Comparison of ENCODE assay signal across 8 cellular contexts in genomic region chrX:154444755-154445246, GRCh38. TPM values are rescaled to one million over a fixed set of nuclear protein-coding genes. Genes with fewer than 3 reads are reported as not detected.
DNase-seq lines count a peak whose midpoint lies in the region; ATAC-seq and TF ChIP-seq lines count a peak whose summit lies in the region.

No MANE protein-coding gene starts in this region.

- H3K4me2 ChIP-seq in BLaER1 treated with 17β-estradiol and CSF1 and Interleukin-3, amounts not matched to agents 10 nM and 100 nM = peak overlapping the region; percentile 79 to 91 (median 88)
- peak overlapping the region; percentile 6 for H3K4me2 ChIP-seq in neural cell (ENCODE audit: low read length)

- H3K36me3 ChIP-seq in BLaER1 treated with 17β-estradiol and CSF1 and Interleukin-3, amounts not matched to agents 10 nM and 100 nM = peaks cover 8 to 70% (median 39%) of the 10 kb centered on the region in 11 experiments; a peak in 19 of 22 replicates
- H3K36me3 ChIP-seq in KOPT-K1 (ENCODE audit: insufficient read depth, low read length) (peaks cover 45% of the 10 kb centered on the region; the same call in 1 of the 2 replicates), neural cell (ENCODE audit: insufficient read depth, low read length) (no peaks in the 10 kb centered on the region)

- H3K9me3 ChIP-seq in BLaER1 treated with 17β-estradiol and CSF1 and Interleukin-3, amounts not matched to agents 10 nM and 100 nM (replicated peaks in 1 of 11) = peaks cover 0 to 12% (median 0%) of the 10 kb centered on the region in 11 experiments; a peak in 5 of 22 replicates
- H3K9me3 ChIP-seq in KOPT-K1 (ENCODE audit: insufficient read depth, low read length, poor library complexity, severe bottlenecking) = no peaks in the 10 kb centered on the region
- H3K9me3 ChIP-seq in neural cell (ENCODE audit: low read length) = no peaks in the 10 kb centered on the region

- intact Hi-C loops in dorsolateral prefrontal cortex (cut with DNase I) = no loop called here

- H2AFZ ChIP-seq in neural cell (ENCODE audit: low read depth, low read length) = no peak overlapping the region

- H3K27ac ChIP-seq in BLaER1 treated with 17β-estradiol and CSF1 and Interleukin-3, amounts not matched to agents 10 nM and 100 nM = peak overlapping the region; percentile 57 to 72 (median 65)
- peak overlapping the region; percentile 60 for H3K27ac ChIP-seq in KOPT-K1 (ENCODE audit: low read depth, low read length, poor library complexity, severe bottlenecking)
- peak overlapping the region in 49 of 59 donors; percentile 38 to 90 (median 80) for H3K27ac ChIP-seq in dorsolateral prefrontal cortex
- peak overlapping the region; percentile 57 for H3K27ac ChIP-seq in neural cell (ENCODE audit: low read length)

- TF ChIP-seq EP300 in neural cell (conservative IDR thresholded peaks at IDR 0.05; ENCODE audit: poor library complexity, severe bottlenecking) = no peak

- no peaks in the 10 kb centered on the region for H3K9me2 ChIP-seq in neural cell (ENCODE audit: insufficient read depth, low read length)

- peak overlapping the region; percentile 69 to 87 (median 79) for H3K9ac ChIP-seq in BLaER1 treated with 17β-estradiol and CSF1 and Interleukin-3, amounts not matched to agents 10 nM and 100 nM
- H3K9ac ChIP-seq in neural cell (ENCODE audit: low read length) = peak overlapping the region; percentile 73

- no peak for TF ChIP-seq RAD21 in neural cell (conservative IDR thresholded peaks at IDR 0.05)

- DNase-seq in dorsolateral prefrontal cortex = no peak
- DNase-seq in A172 (ENCODE audit: low spot score) = no peak
- DNase-seq in HPDE6-E6E7 (ENCODE audit: extremely low spot score) = no peak

- peaks cover 4% of the 10 kb centered on the region for H3K79me2 ChIP-seq in neural cell (replicated peaks; ENCODE audit: insufficient read depth, low read length)

- ATAC-seq in HG02884 (IDR thresholded peaks at IDR 0.05; ENCODE audit: unreplicated experiment) = no peak
- ATAC-seq in GM18873 (IDR thresholded peaks at IDR 0.05; ENCODE audit: low FRiP score, unreplicated experiment) = no peak

- H3K27me3 ChIP-seq in BLaER1 treated with 17β-estradiol and CSF1 and Interleukin-3, amounts not matched to agents 10 nM and 100 nM = peaks cover 10 to 84% (median 49%) of the 10 kb centered on the region in 11 experiments; a peak in 20 of 22 replicates
- H3K27me3 ChIP-seq in dorsolateral prefrontal cortex (peaks cover 0 to 84% (median 4%) of the 10 kb centered on the region in 45 donors), neural cell (ENCODE audit: insufficient read depth, low read depth, low read length) (no peaks in the 10 kb centered on the region)

- TF ChIP-seq CTCF in dorsolateral prefrontal cortex (IDR thresholded peaks at IDR 0.05 in 54 of 56, conservative IDR thresholded peaks at IDR 0.05 in 2 of 56; ENCODE audit: low read depth in 1 of 56, partially characterized antibody in 56 of 56) (no peak), neural cell (IDR thresholded peaks at IDR 0.05; ENCODE audit: poor library complexity, severe bottlenecking) (no peak)

- peak overlapping the region; percentile 60 to 73 (median 67) for H3K4me3 ChIP-seq in BLaER1 treated with 17β-estradiol and CSF1 and Interleukin-3, amounts not matched to agents 10 nM and 100 nM
- H3K4me3 ChIP-seq in dorsolateral prefrontal cortex = peak overlapping the region; percentile 33 to 75 (median 63)
- H3K4me3 ChIP-seq in neural cell (ENCODE audit: low read length) = peak overlapping the region; percentile 71

- H3K4me1 ChIP-seq in BLaER1 treated with 17β-estradiol and CSF1 and Interleukin-3, amounts not matched to agents 10 nM and 100 nM = peaks cover 9 to 32% (median 21%) of the 10 kb centered on the region in 10 experiments; a peak in 19 of 20 replicates

- peaks cover 4 to 82% (median 31%) of the 10 kb centered on the region in 11 experiments; a peak in 18 of 22 replicates for H4K20me1 ChIP-seq in BLaER1 treated with 17β-estradiol and CSF1 and Interleukin-3, amounts not matched to agents 10 nM and 100 nM
- H4K20me1 ChIP-seq in neural cell (ENCODE audit: insufficient read depth) = no peaks in the 10 kb centered on the region

- no peaks in the 10 kb centered on the region for H3F3A ChIP-seq in neural cell (ENCODE audit: insufficient read depth, low read length, poor library complexity, severe bottlenecking)

TF ChIP-seq in neural cell, 6 proteins besides CTCF, POLR2A, EP300 and RAD21:
- no peak for TF ChIP-seq REST (IDR thresholded peaks at IDR 0.05; ENCODE audit: borderline replicate concordance)
- TF ChIP-seq POLR2AphosphoS5 (IDR thresholded peaks at IDR 0.05) = no peak
- TF ChIP-seq EZH2 (IDR thresholded peaks at IDR 0.05; ENCODE audit: borderline replicate concordance, insufficient read depth, low read length, poor library complexity, severe bottlenecking) = no peak
- no peak for TF ChIP-seq TAF1 (IDR thresholded peaks at IDR 0.05; ENCODE audit: low read depth)
- TF ChIP-seq SMC3 (conservative IDR thresholded peaks at IDR 0.05; ENCODE audit: poor library complexity) = no peak

RNA-seq across cellular contexts. Expression of gene FAM50A, which starts 0.9 kb away (rescaled TPM):
- total RNA-seq in dorsolateral prefrontal cortex = 100 to 1,000 TPM in 1 of 120 experiments, 10 to 100 TPM in 119; 42.6 to 104 (median 62.4) TPM
- polyA plus RNA-seq in neural cell = 68.3 and 90.4 TPM in 2 replicates
- 23.6 and 28.1 TPM in 2 replicates for polyA minus RNA-seq in neural cell
- 110 and 137 TPM in 2 replicates for total RNA-seq in A172 (2014; rRNA removed; shearing (Covaris generic))

RNA-seq across cellular contexts. Expression of gene GDI1, which starts 7.8 kb away (rescaled TPM):
- 100 to 1,000 TPM; 314 to 772 (median 582) TPM for total RNA-seq in dorsolateral prefrontal cortex
- polyA plus RNA-seq in neural cell = 370 and 415 TPM in 2 replicates
- polyA minus RNA-seq in neural cell = 393 and 427 TPM in 2 replicates
- total RNA-seq in A172 (2014; rRNA removed; shearing (Covaris generic)) = 143 and 229 TPM in 2 replicates

RNA-seq across cellular contexts. Expression of gene PLXNA3, which starts 13.3 kb away (rescaled TPM):
- 10 to 100 TPM; 23.8 to 78.3 (median 46.0) TPM for total RNA-seq in dorsolateral prefrontal cortex
- polyA plus RNA-seq in neural cell = 17.2 and 22.2 TPM in 2 replicates
- polyA minus RNA-seq in neural cell = 27.8 and 28.4 TPM in 2 replicates
- total RNA-seq in A172 (2014; rRNA removed; shearing (Covaris generic)) = 9.7 and 14.3 TPM in 2 replicates

RNA-seq across cellular contexts. Expression of gene ATP6AP1, which starts 16.3 kb away (rescaled TPM):
- 100 to 1,000 TPM in 117 of 120 experiments, 10 to 100 TPM in 3; 73.9 to 221 (median 169) TPM for total RNA-seq in dorsolateral prefrontal cortex
- polyA plus RNA-seq in neural cell = 126 and 159 TPM in 2 replicates
- polyA minus RNA-seq in neural cell = 90.3 and 105 TPM in 2 replicates
- 132 and 137 TPM in 2 replicates for total RNA-seq in A172 (2014; rRNA removed; shearing (Covaris generic))

RNA-seq across cellular contexts. Expression of gene TAFAZZIN, which starts 33.5 kb away (rescaled TPM):
- total RNA-seq in dorsolateral prefrontal cortex = 100 to 1,000 TPM in 4 of 120 experiments, 10 to 100 TPM in 116; 35.6 to 127 (median 62.3) TPM
- polyA plus RNA-seq in neural cell = 51.2 and 60.5 TPM in 2 replicates
- 17.5 and 18.6 TPM in 2 replicates for polyA minus RNA-seq in neural cell
- 29.8 and 43.7 TPM in 2 replicates for total RNA-seq in A172 (2014; rRNA removed; shearing (Covaris generic))
